ENCODE assay signal across 15 cellular contexts in the genomic region with DNA sequence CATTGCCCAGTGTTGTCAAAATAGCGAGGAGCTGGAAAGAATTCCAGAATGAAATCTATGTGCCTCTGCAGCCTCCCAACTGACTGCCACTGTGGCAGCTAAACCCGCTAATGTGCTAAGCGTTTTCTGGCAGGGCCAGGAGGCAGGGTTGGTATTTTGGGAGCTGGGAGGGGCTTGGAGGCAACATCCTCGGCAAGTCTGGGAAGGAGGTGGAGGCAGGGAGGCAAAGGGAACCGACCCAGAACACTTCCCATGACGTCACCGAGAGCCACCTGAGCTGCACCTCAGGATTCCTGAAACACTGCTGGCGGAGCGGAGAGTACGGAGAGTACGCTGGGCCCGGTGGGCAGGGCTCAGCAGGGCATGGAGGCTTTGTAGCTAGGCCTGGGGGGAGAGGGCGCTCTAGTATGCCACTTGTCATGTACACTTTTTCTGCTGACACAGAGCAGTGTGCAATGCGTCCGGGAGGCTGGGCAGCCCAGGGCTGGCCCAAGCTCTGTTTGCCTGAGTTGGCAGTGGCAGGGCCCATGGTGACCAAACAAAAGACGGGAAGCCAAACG.
A peak's percentile ranks its signal among the peaks of the same experiment; 100 is the strongest.
DNase-seq lines count a peak whose midpoint lies in the region; ATAC-seq, FAIRE-seq and TF ChIP-seq lines count a peak whose summit lies in the region.
"Had no signal": no experiment of that assay in that cellular context is flagged by ENCODE, and none has a peak within 500 bp of the region (broad histone marks: within the 10 kb centered on the region; RNA-seq: fewer than 3 reads in every experiment).

No MANE protein-coding gene starts in this region.

- no peaks in the 10 kb centered on the region for H3K27me3 Mint-ChIP-seq in activated naive CD8-positive, alpha-beta T cell treated with anti-CD3 and anti-CD28 coated beads for 36 hours
- H3K27me3 Mint-ChIP-seq: stimulated activated naive B cell treated with anti-CD40 and anti-IgM and Interleukin-4, amounts not matched to agents 10 μg/mL and 1 μg/mL and 100 μg/mL, for 72 hours had no signal

- POLR2A ChIA-PET in H1 (lab: Charles Lee; ENCODE audit: partially characterized antibody): no interaction called here

- H2BK20ac ChIP-seq in H1 (ENCODE audit: low read length): no peak overlapping the region

- no peak overlapping the region for H3K56ac ChIP-seq in H1 (replicated peaks; ENCODE audit: insufficient read length, low read depth, low read length)

- no peak overlapping the region for H4K8ac ChIP-seq in H1 (ENCODE audit: extremely low read depth, insufficient read depth, low read length)

- no peak overlapping the region for H2BK5ac ChIP-seq in H1 (ENCODE audit: low read depth, low read length)

- no peak overlapping the region for H3K4me3 Mint-ChIP-seq in activated naive CD8-positive, alpha-beta T cell treated with anti-CD3 and anti-CD28 coated beads for 36 hours
- H3K4me3 Mint-ChIP-seq: mesothelial cell of epicardium; stimulated activated naive B cell treated with anti-CD40 and anti-IgM and Interleukin-4, amounts not matched to agents 10 μg/mL and 1 μg/mL and 100 μg/mL, for 72 hours had no signal

- ATAC-seq in psoas muscle (peak; percentile 91 to 94 (median 92)), GM19324 (IDR thresholded peaks at IDR 0.05; ENCODE audit: low FRiP score, unreplicated experiment) (no peak)
- ATAC-seq: body of pancreas; stimulated activated naive B cell treated with anti-CD40 and anti-IgM and Interleukin-4, amounts not matched to agents 10 μg/mL and 1 μg/mL and 100 μg/mL, for 72 hours had no signal

- H3K79me2 ChIP-seq in H1 (ENCODE audit: control insufficient read depth in 1 of 2, insufficient read depth in 2 of 2, low read length in 2 of 2): no peaks in the 10 kb centered on the region

- 77% methylated on average over 14 of the region's 17 CpGs; no CpG with 5 or more reads in 1 of the 2 experiments for WGBS in H1 (ENCODE audit: extremely low coverage in 1 of 2, insufficient coverage in 1 of 2, insufficient read length in 1 of 2, insufficient replicate concordance in 2 of 2, low coverage in 1 of 2, low lambda C conversion rate in 2 of 2, missing lambda C conversion rate in 1 of 2), 2 experiments
- 27 to 32% (median 28%) methylated on average over 17 of the region's 17 CpGs for whole genome bisulfite sequencing in psoas muscle, 3 donors

- H3K9me3 ChIP-seq in H1 (ENCODE audit: insufficient read depth in 2 of 2, low read depth in 1 of 2, low read length in 1 of 2): no peaks in the 10 kb centered on the region
- no peaks in the 10 kb centered on the region for H3K9me3 ChIP-seq in psoas muscle
- H3K9me3 ChIP-seq: body of pancreas had no signal

- no peak overlapping the region for H3K4ac ChIP-seq in H1 (replicated peaks; ENCODE audit: insufficient read length, low read depth, low read length)

- intact Hi-C loops in psoas muscle (cut with DNase I): loop anchor here (5.0 kb wide), 2 partner anchors 80 to 90 kb away; partner anchors contain the start of gene DPF3 (in 1 of the 2)

- no peaks in the 10 kb centered on the region for H3K9me3 Mint-ChIP-seq in activated naive CD8-positive, alpha-beta T cell treated with anti-CD3 and anti-CD28 coated beads for 36 hours
- H3K9me3 Mint-ChIP-seq: mesothelial cell of epicardium had no signal

- H3K27ac Mint-ChIP-seq in activated naive CD8-positive, alpha-beta T cell treated with anti-CD3 and anti-CD28 coated beads for 36 hours: no peak overlapping the region
- H3K27ac Mint-ChIP-seq: mesothelial cell of epicardium had no signal

- no peak for TF ChIP-seq CTCF in H1 (IDR thresholded peaks at IDR 0.05; ENCODE audit: control extremely low read depth in 1 of 3, insufficient read depth in 1 of 3, low read depth in 1 of 3, low read length in 3 of 3)
- TF ChIP-seq CTCF in psoas muscle (IDR thresholded peaks at IDR 0.05): no peak

- H2BK120ac ChIP-seq in H1 (replicated peaks; ENCODE audit: low read depth, low read length): no peak overlapping the region

- no peaks in the 10 kb centered on the region for H4K20me1 ChIP-seq in H1 (replicated peaks in 1 of 2; ENCODE audit: control insufficient read depth in 1 of 2, insufficient read depth in 2 of 2, low read length in 2 of 2)

- H3K4me1 ChIP-seq in H1 (replicated peaks in 1 of 4; ENCODE audit: control insufficient read depth in 3 of 4, insufficient read depth in 4 of 4, low read length in 3 of 4) (peaks cover 0 to 5% (median 2%) of the 10 kb centered on the region in 4 experiments; a peak in 2 of 7 replicates), psoas muscle (peaks cover 72% of the 10 kb centered on the region)
- H3K4me1 ChIP-seq: body of pancreas had no signal

- no peak overlapping the region for H2BK15ac ChIP-seq in H1 (ENCODE audit: low read length)

- peak; percentile 51 for DNase-seq in H7
- no peak for DNase-seq in H1 (ENCODE audit: low read depth in 1 of 2, low spot score in 2 of 2)
- DNase-seq in psoas muscle: peak; percentile 84 to 95
- no peak for DNase-seq in activated naive CD8-positive, alpha-beta T cell treated with anti-CD3 and anti-CD28 coated beads for 36 hours
- DNase-seq in NCI-H2029 treated with DMSO at 0.1 percent for 48 hours (lab: John Stamatoyannopoulos, UW): no peak
- DNase-seq in activated T-cell treated with anti-CD3 and anti-CD28 coated beads for 4 hours: no peak
- DNase-seq: body of pancreas; GDM1; NCI-H187 treated with DMSO at 0.1 percent for 48 hours; stimulated activated CD4-positive, alpha-beta T cell treated with anti-CD3 and anti-CD28 coated beads, Interleukin-15, amount 100 ng/mL, for 24 hours; stimulated activated naive B cell treated with anti-CD40 and anti-IgM and Interleukin-4, amounts not matched to agents 10 μg/mL and 1 μg/mL and 100 μg/mL, for 72 hours had no signal

- peak overlapping the region; percentile 4; the same call in 1 of the 2 replicates for H2AFZ ChIP-seq in H1 (ENCODE audit: low read length)

- FAIRE-seq in H1 (lab: Jason Lieb, UNC): no peak

- no peak overlapping the region for H2AK5ac ChIP-seq in H1 (ENCODE audit: low read depth, low read length)

- no peak overlapping the region for H3K4me3 ChIP-seq in H7 (ENCODE audit: insufficient read depth, low read depth, low read length)
- no peak overlapping the region for H3K4me3 ChIP-seq in H1 (ENCODE audit: extremely low read depth in 1 of 4, insufficient read depth in 2 of 4, low read depth in 3 of 4, low read length in 4 of 4)
- H3K4me3 ChIP-seq in psoas muscle: peak overlapping the region; percentile 33
- H3K4me3 ChIP-seq: body of pancreas had no signal

- no peak overlapping the region for H3K18ac ChIP-seq in H1 (ENCODE audit: extremely low read depth, low read length)

- no peak overlapping the region for H4K91ac ChIP-seq in H1 (replicated peaks; ENCODE audit: insufficient read length, low read length)

- H3K79me1 ChIP-seq in H1 (ENCODE audit: low read depth, low read length): no peaks in the 10 kb centered on the region

- H3K23me2 ChIP-seq in H1 (ENCODE audit: low read depth, low read length): no peaks in the 10 kb centered on the region

- peaks cover 4% of the 10 kb centered on the region for H3K36me3 Mint-ChIP-seq in activated naive CD8-positive, alpha-beta T cell treated with anti-CD3 and anti-CD28 coated beads for 36 hours
- H3K36me3 Mint-ChIP-seq: mesothelial cell of epicardium had no signal

- peaks cover 35% of the 10 kb centered on the region for H3K4me1 Mint-ChIP-seq in activated naive CD8-positive, alpha-beta T cell treated with anti-CD3 and anti-CD28 coated beads for 36 hours

- H3K4me2 ChIP-seq in H1 (ENCODE audit: insufficient read depth in 1 of 2, low read depth in 2 of 2, low read length in 2 of 2): no peak overlapping the region

- H3K36me3 ChIP-seq in H7 (replicated peaks; ENCODE audit: control insufficient read depth, insufficient read depth, low read length) (no peaks in the 10 kb centered on the region), H1 (ENCODE audit: control insufficient read depth in 2 of 4, insufficient read depth in 4 of 4, low read length in 3 of 4) (no peaks in the 10 kb centered on the region), psoas muscle (ENCODE audit: insufficient read depth in 1 of 2, low read depth in 1 of 2) (no peaks in the 10 kb centered on the region)

- no peaks in the 10 kb centered on the region for H3K27me3 ChIP-seq in H7 (ENCODE audit: control insufficient read depth, insufficient read depth, low read length)
- H3K27me3 ChIP-seq in H1 (replicated peaks in 1 of 4; ENCODE audit: control insufficient read depth in 3 of 4, extremely low read depth in 1 of 4, insufficient read depth in 3 of 4, low read length in 3 of 4): no peaks in the 10 kb centered on the region; a peak in 2 of 7 replicates
- H3K27me3 ChIP-seq in layer of hippocampus (ENCODE audit: control insufficient read depth, insufficient read depth, low read length): no peaks in the 10 kb centered on the region
- no peaks in the 10 kb centered on the region for H3K27me3 ChIP-seq in psoas muscle (ENCODE audit: insufficient read depth in 3 of 3, low read length in 2 of 3)
- H3K27me3 ChIP-seq: body of pancreas had no signal

- CTCF ChIA-PET in H1 (lab: Charles Lee; ENCODE audit: partially characterized antibody): interaction anchor here (0.8 kb wide), 1 partner anchor 93 kb away, joined by 3 read pairs; no protein-coding TSS in a partner anchor

- H3K27ac ChIP-seq in H1 (ENCODE audit: low read depth, low read length) (no peak overlapping the region), layer of hippocampus (ENCODE audit: low read depth, low read length) (peak overlapping the region; percentile 89), psoas muscle (peak overlapping the region; percentile 87)
- H3K27ac ChIP-seq: body of pancreas, VCaP had no signal

- H2BK12ac ChIP-seq in H1 (ENCODE audit: low read depth, low read length): peak overlapping the region; percentile 84; the same call in 1 of the 2 replicates

- H3K14ac ChIP-seq in H1 (ENCODE audit: insufficient read length): no peak overlapping the region

- H4K5ac ChIP-seq in H1 (ENCODE audit: insufficient read length, low read depth, low read length): no peak overlapping the region

- TF ChIP-seq EP300 in H1 (IDR thresholded peaks at IDR 0.05; ENCODE audit: borderline replicate concordance in 1 of 2, low read depth in 2 of 2, low read length in 2 of 2): no peak

- no peak overlapping the region for H3K9ac ChIP-seq in H1 (replicated peaks in 1 of 4; ENCODE audit: extremely low read depth in 1 of 4, low read depth in 3 of 4, low read length in 3 of 4)

- no peak for TF ChIP-seq RAD21 in H1 (IDR thresholded peaks at IDR 0.05 in 1 of 2, conservative IDR thresholded peaks at IDR 0.05 in 1 of 2; ENCODE audit: low read depth in 2 of 2, low read length in 2 of 2)

- no peak overlapping the region for H3K23ac ChIP-seq in H1 (ENCODE audit: insufficient read length)

- no peak for TF ChIP-seq POLR2A in H1 (IDR thresholded peaks at IDR 0.05; ENCODE audit: control extremely low read depth in 1 of 2, low read depth in 2 of 2, low read length in 2 of 2)

TF ChIP-seq in H1, 55 proteins besides CTCF, POLR2A, EP300 and RAD21:
- TF ChIP-seq TAF7 (optimal IDR thresholded peaks at IDR 0.05; ENCODE audit: borderline replicate concordance, low read depth, low read length) (no peak), CREB1 (IDR thresholded peaks at IDR 0.05) (peak; percentile 42; the same call in 1 of the 2 replicates)

Comparison
In these comparisons a context has a peak if more than half of its experiments do, and no peak if none do; other contexts are left out.
1. DNase-seq: peak in H7 (single experiment) and psoas muscle (2 of 2); none in H1 (0 of 2), activated naive CD8-positive, alpha-beta T cell treated with anti-CD3 and anti-CD28 coated beads for 36 hours (single experiment), NCI-H2029 treated with DMSO at 0.1 percent for 48 hours (single experiment) and activated T-cell treated with anti-CD3 and anti-CD28 coated beads for 4 hours (single experiment).